In the genomic region with DNA sequence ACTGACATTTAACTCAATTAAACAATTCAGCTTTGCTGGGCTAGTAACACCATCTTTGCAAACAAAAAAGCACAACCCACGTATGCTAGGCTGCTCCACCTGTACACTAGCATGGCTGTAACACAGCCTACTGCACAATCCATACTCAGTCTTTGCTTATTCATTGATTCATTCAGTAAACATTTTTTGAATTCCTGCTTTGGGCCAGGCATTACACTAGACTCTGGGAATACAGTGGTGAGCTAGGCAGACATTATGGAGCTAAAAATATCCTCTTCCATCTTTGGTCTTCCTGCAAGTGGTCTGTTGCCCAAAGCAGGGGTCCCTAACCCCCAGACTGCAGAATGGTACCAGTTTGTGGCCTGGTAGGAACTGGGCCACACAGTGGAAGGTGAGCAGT, we compare ENCODE assay signal across 1 cellular context.
TF ChIP-seq lines count a peak whose summit lies in the region.

No MANE protein-coding gene starts in this region.

TF ChIP-seq in A549, 52 proteins besides CTCF, POLR2A, EP300 and RAD21 (continued from another document):
- no peak for TF ChIP-seq MYC (IDR thresholded peaks at IDR 0.05; ENCODE audit: borderline replicate concordance, low read length)
- peak; percentile 80; the same call in 1 of the 2 replicates for TF ChIP-seq FOXS1 (CRISPR knock-in tag; IDR thresholded peaks at IDR 0.05)
- TF ChIP-seq KDM1A (IDR thresholded peaks at IDR 0.05; ENCODE audit: low read depth) = no peak
- TF ChIP-seq NPAS2 (CRISPR knock-in tag; IDR thresholded peaks at IDR 0.05; ENCODE audit: borderline replicate concordance) = no peak
- no peak for TF ChIP-seq MAZ (IDR thresholded peaks at IDR 0.05; ENCODE audit: borderline replicate concordance, low read depth, low read length)
- TF ChIP-seq MAFK (IDR thresholded peaks at IDR 0.05; ENCODE audit: partially characterized antibody) = peak; percentile 37
- TF ChIP-seq ESRRA (IDR thresholded peaks at IDR 0.05; ENCODE audit: borderline replicate concordance, low read length) = no peak
- TF ChIP-seq NR3C1 (IDR thresholded peaks at IDR 0.05) = no peak
- TF ChIP-seq EHMT2 (IDR thresholded peaks at IDR 0.05; ENCODE audit: low read depth) = no peak
- TF ChIP-seq SREBF2 (IDR thresholded peaks at IDR 0.05) = no peak
- TF ChIP-seq POLR2AphosphoS2 (conservative IDR thresholded peaks at IDR 0.05; ENCODE audit: low read length) = no peak
- TF ChIP-seq ZC3H11A (IDR thresholded peaks at IDR 0.05) = no peak
- no peak for TF ChIP-seq PHF8 (IDR thresholded peaks at IDR 0.05; ENCODE audit: borderline replicate concordance, low read depth)
- TF ChIP-seq, protein P1, sequence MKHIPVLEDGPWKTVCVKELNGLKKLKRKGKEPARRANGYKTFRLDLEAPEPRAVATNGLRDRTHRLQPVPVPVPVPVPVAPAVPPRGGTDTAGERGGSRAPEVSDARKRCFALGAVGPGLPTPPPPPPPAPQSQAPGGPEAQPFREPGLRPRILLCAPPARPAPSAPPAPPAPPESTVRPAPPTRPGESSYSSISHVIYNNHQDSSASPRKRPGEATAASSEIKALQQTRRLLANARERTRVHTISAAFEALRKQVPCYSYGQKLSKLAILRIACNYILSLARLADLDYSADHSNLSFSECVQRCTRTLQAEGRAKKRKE (CRISPR knock-in tag; IDR thresholded peaks at IDR 0.05; ENCODE audit: low read depth) = peak; percentile 43; the same call in 1 of the 2 replicates
- TF ChIP-seq, protein P2, sequence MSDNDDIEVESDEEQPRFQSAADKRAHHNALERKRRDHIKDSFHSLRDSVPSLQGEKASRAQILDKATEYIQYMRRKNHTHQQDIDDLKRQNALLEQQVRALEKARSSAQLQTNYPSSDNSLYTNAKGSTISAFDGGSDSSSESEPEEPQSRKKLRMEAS (IDR thresholded peaks at IDR 0.05) = peak; percentile 81
- no peak for TF ChIP-seq CBX8 (IDR thresholded peaks at IDR 0.05)
- TF ChIP-seq HEYL (CRISPR knock-in tag; IDR thresholded peaks at IDR 0.05) = no peak
- TF ChIP-seq, protein P3, sequence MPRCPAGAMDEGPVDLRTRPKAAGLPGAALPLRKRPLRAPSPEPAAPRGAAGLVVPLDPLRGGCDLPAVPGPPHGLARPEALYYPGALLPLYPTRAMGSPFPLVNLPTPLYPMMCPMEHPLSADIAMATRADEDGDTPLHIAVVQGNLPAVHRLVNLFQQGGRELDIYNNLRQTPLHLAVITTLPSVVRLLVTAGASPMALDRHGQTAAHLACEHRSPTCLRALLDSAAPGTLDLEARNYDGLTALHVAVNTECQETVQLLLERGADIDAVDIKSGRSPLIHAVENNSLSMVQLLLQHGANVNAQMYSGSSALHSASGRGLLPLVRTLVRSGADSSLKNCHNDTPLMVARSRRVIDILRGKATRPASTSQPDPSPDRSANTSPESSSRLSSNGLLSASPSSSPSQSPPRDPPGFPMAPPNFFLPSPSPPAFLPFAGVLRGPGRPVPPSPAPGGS (IDR thresholded peaks at IDR 0.05) = no peak
- TF ChIP-seq, protein P4, sequence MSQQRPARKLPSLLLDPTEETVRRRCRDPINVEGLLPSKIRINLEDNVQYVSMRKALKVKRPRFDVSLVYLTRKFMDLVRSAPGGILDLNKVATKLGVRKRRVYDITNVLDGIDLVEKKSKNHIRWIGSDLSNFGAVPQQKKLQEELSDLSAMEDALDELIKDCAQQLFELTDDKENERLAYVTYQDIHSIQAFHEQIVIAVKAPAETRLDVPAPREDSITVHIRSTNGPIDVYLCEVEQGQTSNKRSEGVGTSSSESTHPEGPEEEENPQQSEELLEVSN (IDR thresholded peaks at IDR 0.05; ENCODE audit: borderline replicate concordance, low read depth) = no peak
- no peak for TF ChIP-seq ZSCAN20 (CRISPR knock-in tag; IDR thresholded peaks at IDR 0.05)
- TF ChIP-seq HDAC2 (IDR thresholded peaks at IDR 0.05) = no peak
- 0 out of 2 replicates have a peak, but pooled peaks have one; percentile 56 for TF ChIP-seq ZNF302 (CRISPR knock-in tag; IDR thresholded peaks at IDR 0.05)
- no peak for TF ChIP-seq HOXA7 (CRISPR knock-in tag; IDR thresholded peaks at IDR 0.05)
- peak; percentile 57; the same call in 1 of the 2 replicates for TF ChIP-seq HOXB13 (CRISPR knock-in tag; IDR thresholded peaks at IDR 0.05; ENCODE audit: low read depth)
- TF ChIP-seq GATA3 (IDR thresholded peaks at IDR 0.05; ENCODE audit: borderline replicate concordance) = peak; percentile 82; the same call in 1 of the 2 replicates
- no peak for TF ChIP-seq KDM5A (IDR thresholded peaks at IDR 0.05)
- no peak for TF ChIP-seq RFX5 (IDR thresholded peaks at IDR 0.05)
- no peak for TF ChIP-seq FOSB (CRISPR knock-in tag; IDR thresholded peaks at IDR 0.05)
- no peak for TF ChIP-seq BHLHE40 (IDR thresholded peaks at IDR 0.05; ENCODE audit: low read depth, low read length)
- no peak for TF ChIP-seq TFCP2L1 (CRISPR knock-in tag; IDR thresholded peaks at IDR 0.05)
- TF ChIP-seq, protein P5, sequence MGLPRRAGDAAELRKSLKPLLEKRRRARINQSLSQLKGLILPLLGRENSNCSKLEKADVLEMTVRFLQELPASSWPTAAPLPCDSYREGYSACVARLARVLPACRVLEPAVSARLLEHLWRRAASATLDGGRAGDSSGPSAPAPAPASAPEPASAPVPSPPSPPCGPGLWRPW (IDR thresholded peaks at IDR 0.05) = no peak
- no peak for TF ChIP-seq HOXB5 (CRISPR knock-in tag; IDR thresholded peaks at IDR 0.05)
- TF ChIP-seq EHF (CRISPR knock-in tag; IDR thresholded peaks at IDR 0.05) = peak; percentile 14; the same call in 1 of the 2 replicates
- TF ChIP-seq, protein P6, sequence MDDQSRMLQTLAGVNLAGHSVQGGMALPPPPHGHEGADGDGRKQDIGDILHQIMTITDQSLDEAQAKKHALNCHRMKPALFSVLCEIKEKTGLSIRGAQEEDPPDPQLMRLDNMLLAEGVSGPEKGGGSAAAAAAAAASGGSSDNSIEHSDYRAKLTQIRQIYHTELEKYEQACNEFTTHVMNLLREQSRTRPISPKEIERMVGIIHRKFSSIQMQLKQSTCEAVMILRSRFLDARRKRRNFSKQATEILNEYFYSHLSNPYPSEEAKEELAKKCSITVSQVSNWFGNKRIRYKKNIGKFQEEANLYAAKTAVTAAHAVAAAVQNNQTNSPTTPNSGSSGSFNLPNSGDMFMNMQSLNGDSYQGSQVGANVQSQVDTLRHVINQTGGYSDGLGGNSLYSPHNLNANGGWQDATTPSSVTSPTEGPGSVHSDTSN (IDR thresholded peaks at IDR 0.05) = 0 out of 2 replicates have a peak, but pooled peaks have one; percentile 17
- TF ChIP-seq, protein P7, sequence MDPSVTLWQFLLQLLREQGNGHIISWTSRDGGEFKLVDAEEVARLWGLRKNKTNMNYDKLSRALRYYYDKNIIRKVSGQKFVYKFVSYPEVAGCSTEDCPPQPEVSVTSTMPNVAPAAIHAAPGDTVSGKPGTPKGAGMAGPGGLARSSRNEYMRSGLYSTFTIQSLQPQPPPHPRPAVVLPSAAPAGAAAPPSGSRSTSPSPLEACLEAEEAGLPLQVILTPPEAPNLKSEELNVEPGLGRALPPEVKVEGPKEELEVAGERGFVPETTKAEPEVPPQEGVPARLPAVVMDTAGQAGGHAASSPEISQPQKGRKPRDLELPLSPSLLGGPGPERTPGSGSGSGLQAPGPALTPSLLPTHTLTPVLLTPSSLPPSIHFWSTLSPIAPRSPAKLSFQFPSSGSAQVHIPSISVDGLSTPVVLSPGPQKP (IDR thresholded peaks at IDR 0.05; ENCODE audit: low read depth, low read length) = no peak
- TF ChIP-seq RARB (CRISPR knock-in tag; IDR thresholded peaks at IDR 0.05) = no peak
TF ChIP-seq in A549: peak in this region for 13.
